Comparison of ENCODE assay signal across 10 cellular contexts in the genomic region with DNA sequence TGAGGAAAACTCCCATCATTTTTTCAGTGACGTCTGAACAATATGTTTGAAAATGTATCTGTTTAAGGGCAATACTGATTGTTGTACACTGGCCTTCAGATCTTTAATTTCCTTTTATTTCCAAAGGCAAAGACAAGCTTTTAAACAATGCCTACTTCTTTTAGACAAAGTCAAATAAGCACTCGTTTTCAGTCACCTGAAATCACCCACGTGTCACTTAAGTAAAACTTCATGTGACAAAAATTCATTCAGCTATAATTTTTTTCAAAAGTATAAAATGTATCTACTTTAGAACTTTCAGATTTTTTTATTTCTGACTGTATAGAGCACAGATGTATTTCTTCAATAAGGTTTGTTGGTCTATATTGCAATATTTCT.
DNase-seq lines count a peak whose midpoint lies in the region; ATAC-seq, FAIRE-seq and TF ChIP-seq lines count a peak whose summit lies in the region.
"Had no signal": no experiment of that assay in that cellular context is flagged by ENCODE, and none has a peak within 500 bp of the region (broad histone marks: within the 10 kb centered on the region; RNA-seq: fewer than 3 reads in every experiment).

No MANE protein-coding gene starts in this region.

- FAIRE-seq in GM18507 (lab: Jason Lieb, UNC): peak; percentile 29

- no peaks in the 10 kb centered on the region for H3K36me3 ChIP-seq in adipocyte (ENCODE audit: control insufficient read depth, insufficient read depth, low read length, severe bottlenecking)
- no peaks in the 10 kb centered on the region for H3K36me3 ChIP-seq in smooth muscle cell (ENCODE audit: low read depth)

- 43% methylated on average over 3 of the region's 3 CpGs for WGBS in smooth muscle cell (ENCODE audit: low lambda C conversion rate)

- ATAC-seq in GM19023 (IDR thresholded peaks at IDR 0.05; ENCODE audit: unreplicated experiment): no peak

- TF ChIP-seq CTCF in foreskin fibroblast (IDR thresholded peaks at IDR 0.05; ENCODE audit: low read depth, low read length) (no peak), smooth muscle cell (IDR thresholded peaks at IDR 0.05; ENCODE audit: borderline replicate concordance, insufficient read depth, poor library complexity, severe bottlenecking) (no peak)

- peak overlapping the region; percentile 98 for H3K4me2 ChIP-seq in smooth muscle cell

- H3K27me3 ChIP-seq in adipocyte (replicated peaks; ENCODE audit: control insufficient read depth, insufficient read depth, low read length): no peaks in the 10 kb centered on the region
- H3K27me3 ChIP-seq in smooth muscle cell (ENCODE audit: low read depth): no peaks in the 10 kb centered on the region

- H3K9me3 ChIP-seq in adipocyte (ENCODE audit: control insufficient read depth, low read length): no peaks in the 10 kb centered on the region
- H3K9me3 ChIP-seq in smooth muscle cell (replicated peaks; ENCODE audit: low read depth): no peaks in the 10 kb centered on the region

- H3K9ac ChIP-seq in adipocyte (ENCODE audit: low read length): peak overlapping the region; percentile 85
- peak overlapping the region; percentile 64 for H3K9ac ChIP-seq in smooth muscle cell (ENCODE audit: low read depth)

- H4K20me1 ChIP-seq in smooth muscle cell (ENCODE audit: low read depth): no peaks in the 10 kb centered on the region

- peaks cover 47% of the 10 kb centered on the region for H3K4me1 ChIP-seq in adipocyte (ENCODE audit: control insufficient read depth, insufficient read depth, low read length)
- peaks cover 34% of the 10 kb centered on the region for H3K4me1 ChIP-seq in smooth muscle cell (ENCODE audit: low read depth)

- H3K4me3 ChIP-seq in adipocyte (ENCODE audit: low read length) (peak overlapping the region; percentile 86), foreskin fibroblast (ENCODE audit: low read depth in 1 of 2, low read length in 2 of 2) (peak overlapping the region; percentile 81 to 91), smooth muscle cell (peak overlapping the region; percentile 80)

- H3F3A ChIP-seq in smooth muscle cell (ENCODE audit: low read depth): peaks cover 3% of the 10 kb centered on the region

- DNase-seq in GM18507 (ENCODE audit: extremely low spot score, insufficient read length, low read depth) (no peak), adipocyte (ENCODE audit: low read depth) (no peak), foreskin fibroblast (no peak), smooth muscle cell (lab: John Stamatoyannopoulos, UW; ENCODE audit: unreplicated experiment) (no peak), 8988T (no peak), HCEC 1CT (no peak), HuH-7.5 (ENCODE audit: low spot score) (no peak)
- DNase-seq: activated CD4-positive, alpha-beta T cell treated with anti-CD3 and anti-CD28 coated beads for 48 hours; activated naive CD4-positive, alpha-beta T cell treated with anti-CD3 and anti-CD28 coated beads, Interleukin-2, amount 10 ng/mL, durations not matched to agents 7 days and 5 days had no signal

- peak overlapping the region; percentile 86 for H3K27ac ChIP-seq in smooth muscle cell (ENCODE audit: low read depth)

- no peak overlapping the region for H2AFZ ChIP-seq in smooth muscle cell (ENCODE audit: low read depth)

- peaks cover 40% of the 10 kb centered on the region for H3K79me2 ChIP-seq in smooth muscle cell (ENCODE audit: low read depth)
